17 cellular contexts compared by ENCODE assay signal in genomic region chr6:17972978-17973622, GRCh38. TPM values are rescaled to one million over a fixed set of nuclear protein-coding genes. Genes with fewer than 3 reads are reported as not detected.
DNase-seq lines count a peak whose midpoint lies in the region; ATAC-seq and TF ChIP-seq lines count a peak whose summit lies in the region.
"Had no signal": no experiment of that assay in that cellular context is flagged by ENCODE, and none has a peak within 500 bp of the region (broad histone marks: within the 10 kb centered on the region; RNA-seq: fewer than 3 reads in every experiment).

No MANE protein-coding gene starts in this region.

- no peak overlapping the region for H2AFZ ChIP-seq in H9 (ENCODE audit: low read length)

- H3K4me3 ChIP-seq in right cardiac atrium (ENCODE audit: low read length) (no peak overlapping the region), prostate gland (peak overlapping the region in 1 of 2 donors; percentile 12), dorsolateral prefrontal cortex (no peak overlapping the region)

- no peak overlapping the region for H2BK12ac ChIP-seq in H9 (ENCODE audit: insufficient read length, low read depth, low read length)

- no peak for TF ChIP-seq POLR2A in prostate gland (IDR thresholded peaks at IDR 0.05)

- no peak overlapping the region for H3T11ph ChIP-seq in H9 (ENCODE audit: low read length)

- peaks cover 0 to 2% of the 10 kb centered on the region in 2 experiments; a peak in 1 of 5 replicates for H3K9me3 Mint-ChIP-seq in H9
- H3K9me3 Mint-ChIP-seq in dendritic cell treated with granulocyte-macrophage colony-stimulating factor and Interleukin-4, amounts not matched to agents 40 ng/mL and 50 ng/mL, for 4 days, result no peaks in the 10 kb centered on the region
- H3K9me3 Mint-ChIP-seq: activated naive CD8-positive, alpha-beta T cell treated with anti-CD3 and anti-CD28 coated beads for 36 hours; activated T-cell treated with anti-CD3 and anti-CD28 coated beads, Interleukin-2, amount 50 U/mL, for 4 hours; stimulated activated naive CD8-positive, alpha-beta T cell treated with anti-CD3 and anti-CD28 coated beads, Interleukin-15, Interleukin-2, amounts not matched to agents 100 ng/mL and 50 ng/mL, for 24 hours had no signal

- no CpG with 5 or more reads among the region's 5 CpGs for WGBS in H9 (ENCODE audit: extremely low coverage, insufficient read length, low lambda C conversion rate)
- WGBS in right cardiac atrium, result 28% methylated on average over 5 of the region's 5 CpGs
- WGBS in prostate gland, result 55% methylated on average over 5 of the region's 5 CpGs

- H4K20me1 ChIP-seq in H9 (ENCODE audit: control insufficient read depth, insufficient read depth, insufficient read length), result no peaks in the 10 kb centered on the region

- H4K8ac ChIP-seq in H9 (replicated peaks; ENCODE audit: insufficient read length, low read depth, low read length), result no peak overlapping the region

- peaks cover 7% of the 10 kb centered on the region; the same call in 1 of the 2 replicates for H3K79me2 ChIP-seq in H9 (ENCODE audit: insufficient read depth, low read length)

- H3K9me3 ChIP-seq in H9 (ENCODE audit: control insufficient read depth, low read depth, low read length) (no peaks in the 10 kb centered on the region), right cardiac atrium (ENCODE audit: control insufficient read depth, low read length) (no peaks in the 10 kb centered on the region), prostate gland (no peaks in the 10 kb centered on the region)

- H3K4me3 Mint-ChIP-seq in H9, result no peak overlapping the region
- H3K4me3 Mint-ChIP-seq in dendritic cell treated with granulocyte-macrophage colony-stimulating factor and Interleukin-4, amounts not matched to agents 40 ng/mL and 50 ng/mL, for 4 days, result no peak overlapping the region
- H3K4me3 Mint-ChIP-seq: activated naive CD8-positive, alpha-beta T cell treated with anti-CD3 and anti-CD28 coated beads for 36 hours; activated T-cell treated with anti-CD3 and anti-CD28 coated beads, Interleukin-2, amount 50 U/mL, for 4 hours; stimulated activated naive CD8-positive, alpha-beta T cell treated with anti-CD3 and anti-CD28 coated beads, Interleukin-15, Interleukin-2, amounts not matched to agents 100 ng/mL and 50 ng/mL, for 24 hours had no signal

- H2BK5ac ChIP-seq in H9 (ENCODE audit: insufficient read length, low read length), result no peak overlapping the region

- no peak overlapping the region for H2BK20ac ChIP-seq in H9 (ENCODE audit: low read depth, low read length, poor library complexity, severe bottlenecking)

- peaks cover 41 to 45% of the 10 kb centered on the region in 2 experiments for H3K4me1 Mint-ChIP-seq in H9
- H3K4me1 Mint-ChIP-seq in dendritic cell treated with granulocyte-macrophage colony-stimulating factor and Interleukin-4, amounts not matched to agents 40 ng/mL and 50 ng/mL, for 4 days (ENCODE audit: low read depth), result peaks cover 33% of the 10 kb centered on the region
- H3K4me1 Mint-ChIP-seq: activated naive CD8-positive, alpha-beta T cell treated with anti-CD3 and anti-CD28 coated beads for 36 hours had no signal

- no peak overlapping the region for H3K27ac ChIP-seq in H9 (ENCODE audit: insufficient read length, low read depth, low read length)
- H3K27ac ChIP-seq in right cardiac atrium (ENCODE audit: low read length), result peak overlapping the region; percentile 79
- peak overlapping the region; percentile 27 to 30 for H3K27ac ChIP-seq in prostate gland
- peak overlapping the region in 3 of 59 donors; percentile 6 to 35 (median 22) for H3K27ac ChIP-seq in dorsolateral prefrontal cortex

- H3K14ac ChIP-seq in H9 (ENCODE audit: insufficient read depth, low read length), result no peak overlapping the region

- no peak overlapping the region for H3K56ac ChIP-seq in H9 (ENCODE audit: insufficient read length, low read depth, low read length)

- intact Hi-C loops in dendritic cell treated with granulocyte-macrophage colony-stimulating factor and Interleukin-4, amounts not matched to agents 40 ng/mL and 50 ng/mL, for 4 days (cut with micrococcal nuclease), result no loop called here
- intact Hi-C loops in right cardiac atrium (cut with DNase I) (loop anchor here in 1 of 4 donors (5.0 kb wide), 1 partner anchor 41 kb away; no protein-coding TSS in a partner anchor), prostate gland (cut with DNase I) (no loop called here), dorsolateral prefrontal cortex (cut with DNase I) (no loop called here)

- H2BK15ac ChIP-seq in H9 (ENCODE audit: low read depth, low read length), result no peak overlapping the region

- no peaks in the 10 kb centered on the region for H3K79me1 ChIP-seq in H9 (ENCODE audit: insufficient read depth, low read depth, low read length, poor library complexity, severe bottlenecking)

- H3K27ac Mint-ChIP-seq in H9, result peak overlapping the region; percentile 48 to 68 (median 59); a peak in 6 of 7 replicates
- H3K27ac Mint-ChIP-seq in dendritic cell treated with granulocyte-macrophage colony-stimulating factor and Interleukin-4, amounts not matched to agents 40 ng/mL and 50 ng/mL, for 4 days, result peak overlapping the region; percentile 21
- H3K27ac Mint-ChIP-seq: activated naive CD8-positive, alpha-beta T cell treated with anti-CD3 and anti-CD28 coated beads for 36 hours; stimulated activated naive CD8-positive, alpha-beta T cell treated with anti-CD3 and anti-CD28 coated beads, Interleukin-15, Interleukin-2, amounts not matched to agents 100 ng/mL and 50 ng/mL, for 24 hours had no signal

- no peak for TF ChIP-seq CTCF in H9 (conservative IDR thresholded peaks at IDR 0.05)
- TF ChIP-seq CTCF in prostate gland (IDR thresholded peaks at IDR 0.05), result no peak
- TF ChIP-seq CTCF in dorsolateral prefrontal cortex (IDR thresholded peaks at IDR 0.05 in 54 of 56, conservative IDR thresholded peaks at IDR 0.05 in 2 of 56; ENCODE audit: low read depth in 1 of 56, partially characterized antibody in 56 of 56), result no peak

- no peaks in the 10 kb centered on the region for H3K36me3 ChIP-seq in prostate gland

- H3K9ac ChIP-seq in H9 (ENCODE audit: extremely low read depth, insufficient read length, low read length), result no peak overlapping the region

- no peak overlapping the region for H3K4me2 ChIP-seq in H9 (ENCODE audit: insufficient read depth, insufficient read length, low read length)

- H4K5ac ChIP-seq in H9 (ENCODE audit: insufficient read length, low read depth, low read length), result no peak overlapping the region

- no peak overlapping the region for H3K23ac ChIP-seq in H9 (ENCODE audit: insufficient read length, low read depth, low read length)

- DNase-seq in H9 (no peak), right cardiac atrium (no peak), prostate gland (ENCODE audit: low spot score) (no peak), SIG-M5 treated with dmso at 0.1 percent for 504 hours (lab: John Stamatoyannopoulos, UW; ENCODE audit: unreplicated experiment) (no peak), dorsolateral prefrontal cortex (no peak), NCI-H2227 treated with DMSO at 0.1 percent for 48 hours (lab: John Stamatoyannopoulos, UW) (no peak)
- no peak for DNase-seq in stimulated activated CD4-positive, alpha-beta T cell treated with anti-CD3 and anti-CD28 coated beads, Interleukin-1b, Interleukin-23, amount 100 ng/mL, for 48 hours
- DNase-seq: activated naive CD8-positive, alpha-beta T cell treated with anti-CD3 and anti-CD28 coated beads for 36 hours; activated T-cell treated with anti-CD3 and anti-CD28 coated beads, Interleukin-2, amount 50 U/mL, for 4 hours; GF-D8; KG1; NCI-H1417; SIG-M5; stimulated activated CD4-positive, alpha-beta T cell treated with anti-CD3 and anti-CD28 coated beads, Interleukin-12 subunit alpha, Interleukin-12 subunit beta, amount 100 ng/mL, for 4 hours; T-helper 9 cell had no signal

- no peak overlapping the region for H4K91ac ChIP-seq in H9 (ENCODE audit: insufficient read length, low read depth, low read length)

- H3K27me3 ChIP-seq in H9 (ENCODE audit: insufficient read depth, low read length) (no peaks in the 10 kb centered on the region), right cardiac atrium (ENCODE audit: control insufficient read depth, insufficient read depth) (no peaks in the 10 kb centered on the region), prostate gland (replicated peaks; ENCODE audit: insufficient read depth) (no peaks in the 10 kb centered on the region), dorsolateral prefrontal cortex (no peaks in the 10 kb centered on the region)

- ATAC-seq in right cardiac atrium, result peak; percentile 52 to 56
- ATAC-seq: activated T-cell treated with anti-CD3 and anti-CD28 coated beads, Interleukin-2, amount 50 U/mL, for 4 hours had no signal

- H3K27me3 Mint-ChIP-seq in H9 (ENCODE audit: low read depth), result no peaks in the 10 kb centered on the region
- no peaks in the 10 kb centered on the region for H3K27me3 Mint-ChIP-seq in dendritic cell treated with granulocyte-macrophage colony-stimulating factor and Interleukin-4, amounts not matched to agents 40 ng/mL and 50 ng/mL, for 4 days

- H3K4me1 ChIP-seq in H9 (ENCODE audit: insufficient read depth, low read length) (peaks cover 5% of the 10 kb centered on the region; the same call in 1 of the 2 replicates), right cardiac atrium (ENCODE audit: control insufficient read depth, insufficient read depth, low read length) (peaks cover 13% of the 10 kb centered on the region), prostate gland (replicated peaks) (peaks cover 10% of the 10 kb centered on the region)

- no peak overlapping the region for H3K18ac ChIP-seq in H9 (ENCODE audit: insufficient read length, low read depth, low read length)

- no peak overlapping the region for H2BK120ac ChIP-seq in H9 (ENCODE audit: low read depth, low read length, poor library complexity, severe bottlenecking)

- H2AK5ac ChIP-seq in H9 (ENCODE audit: insufficient read length, low read length), result no peak overlapping the region

- peaks cover 2 to 6% (median 2%) of the 10 kb centered on the region in 3 experiments; a peak in 4 of 7 replicates for H3K36me3 Mint-ChIP-seq in H9 (ENCODE audit: insufficient read depth in 1 of 3, low read depth in 3 of 3)
- H3K36me3 Mint-ChIP-seq in dendritic cell treated with granulocyte-macrophage colony-stimulating factor and Interleukin-4, amounts not matched to agents 40 ng/mL and 50 ng/mL, for 4 days (ENCODE audit: low read depth), result peaks cover 13% of the 10 kb centered on the region
- H3K36me3 Mint-ChIP-seq: activated naive CD8-positive, alpha-beta T cell treated with anti-CD3 and anti-CD28 coated beads for 36 hours had no signal

- H3K4ac ChIP-seq in H9 (ENCODE audit: low read depth, low read length), result no peak overlapping the region

- no peaks in the 10 kb centered on the region for H3K23me2 ChIP-seq in H9 (ENCODE audit: insufficient read length, low read depth, low read length, poor library complexity, severe bottlenecking)

RNA-seq across cellular contexts. Expression of gene KIF13A, which starts 14.3 kb away (rescaled TPM):
- total RNA-seq in H9 (2021) (38.2 and 43.1 TPM in 2 replicates), right cardiac atrium (10 to 100 TPM; 59.8 to 79.6 (median 73.3) TPM), prostate gland (10 to 100 TPM; 36.8 to 57.5 TPM), dorsolateral prefrontal cortex (10 to 100 TPM; 29.7 to 89.7 (median 51.6) TPM)
- 27.2 TPM for polyA plus RNA-seq in right cardiac atrium
- total RNA-seq: activated naive CD8-positive, alpha-beta T cell treated with anti-CD3 and anti-CD28 coated beads for 36 hours had no signal
